In the genomic region with DNA sequence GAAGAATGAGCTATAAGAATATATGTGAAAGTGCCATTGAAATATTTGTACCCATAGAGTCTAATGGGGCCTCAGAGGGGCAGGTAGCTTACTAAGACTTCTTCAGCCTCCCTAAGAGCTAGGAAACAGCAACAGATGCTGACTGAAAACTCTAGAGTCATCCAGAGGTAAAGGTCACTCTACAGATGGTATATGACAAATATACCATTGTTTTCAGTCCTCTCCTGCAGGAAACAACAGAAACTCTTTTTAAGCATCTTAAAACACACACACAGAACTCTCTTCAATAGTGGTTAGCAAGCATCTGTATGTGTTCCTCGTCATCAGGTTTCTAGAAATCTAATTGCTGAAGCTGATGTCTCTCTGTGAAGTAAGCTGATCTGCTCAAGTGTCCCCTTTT, we compare ENCODE assay signal across 17 cellular contexts.
DNase-seq lines count a peak whose midpoint lies in the region; ATAC-seq and TF ChIP-seq lines count a peak whose summit lies in the region.
"Had no signal": no experiment of that assay in that cellular context is flagged by ENCODE, and none has a peak within 500 bp of the region (broad histone marks: within the 10 kb centered on the region; RNA-seq: fewer than 3 reads in every experiment).

No MANE protein-coding gene starts in this region.

- H2AFZ ChIP-seq in OCI-LY3 (ENCODE audit: low read depth, low read length) = no peak overlapping the region

- no peaks in the 10 kb centered on the region for H3K27me3 ChIP-seq in CD4-positive, CD25-positive, alpha-beta regulatory T cell (ENCODE audit: control insufficient read depth, insufficient read depth, low read length)
- H3K27me3 ChIP-seq in OCI-LY3 (ENCODE audit: low read depth, low read length) = no peaks in the 10 kb centered on the region
- H3K27me3 ChIP-seq: Peyer's patch had no signal

- no peaks in the 10 kb centered on the region for H4K20me1 ChIP-seq in OCI-LY3 (ENCODE audit: insufficient read depth, low read length)

- H3K4me3 Mint-ChIP-seq in CD4-positive, CD25-positive, alpha-beta regulatory T cell = no peak overlapping the region
- no peak overlapping the region for H3K4me3 Mint-ChIP-seq in nephron progenitor cell

- H3K36me3 Mint-ChIP-seq in CD4-positive, CD25-positive, alpha-beta regulatory T cell = peaks cover 6% of the 10 kb centered on the region
- H3K36me3 Mint-ChIP-seq in nephron progenitor cell (ENCODE audit: low read depth) = no peaks in the 10 kb centered on the region

- peaks cover 15% of the 10 kb centered on the region for H3K4me1 ChIP-seq in CD4-positive, CD25-positive, alpha-beta regulatory T cell (ENCODE audit: control insufficient read depth, insufficient read depth, low read length, poor library complexity, severe bottlenecking)
- peaks cover 64% of the 10 kb centered on the region for H3K4me1 ChIP-seq in OCI-LY3 (ENCODE audit: low read length)
- H3K4me1 ChIP-seq: Peyer's patch had no signal

- peak overlapping the region; percentile 5; the same call in 1 of the 2 replicates for H3K9ac ChIP-seq in OCI-LY3 (ENCODE audit: low read length)

- H3K27me3 Mint-ChIP-seq in CD4-positive, CD25-positive, alpha-beta regulatory T cell = no peaks in the 10 kb centered on the region
- H3K27me3 Mint-ChIP-seq in nephron progenitor cell (ENCODE audit: low read depth, poor library complexity) = peaks cover 20% of the 10 kb centered on the region

- no peak overlapping the region for H3K4me3 ChIP-seq in CD4-positive, CD25-positive, alpha-beta regulatory T cell (ENCODE audit: low read depth, low read length)
- H3K4me3 ChIP-seq in OCI-LY3 (ENCODE audit: low read length) = no peak overlapping the region
- H3K4me3 ChIP-seq: Peyer's patch had no signal

- no peaks in the 10 kb centered on the region for H3K79me2 ChIP-seq in OCI-LY3 (ENCODE audit: low read length)

- H3K27ac Mint-ChIP-seq in CD4-positive, CD25-positive, alpha-beta regulatory T cell = peak overlapping the region in 2 of 3 donors; percentile 51 to 75
- H3K27ac Mint-ChIP-seq in nephron progenitor cell = peak overlapping the region; percentile 30

- H3K4me2 ChIP-seq in OCI-LY3 (ENCODE audit: low read length) = peak overlapping the region; percentile 61

- peaks cover 19 to 66% (median 24%) of the 10 kb centered on the region in 4 donors for H3K4me1 Mint-ChIP-seq in CD4-positive, CD25-positive, alpha-beta regulatory T cell
- H3K4me1 Mint-ChIP-seq in nephron progenitor cell = peaks cover 52% of the 10 kb centered on the region

- no peak overlapping the region for H3K27ac ChIP-seq in CD4-positive, CD25-positive, alpha-beta regulatory T cell (ENCODE audit: insufficient read depth, low read length, poor library complexity, severe bottlenecking)
- peak overlapping the region; percentile 72 for H3K27ac ChIP-seq in OCI-LY3 (ENCODE audit: low read length)
- H3K27ac ChIP-seq: Peyer's patch had no signal

- H3K36me3 ChIP-seq in CD4-positive, CD25-positive, alpha-beta regulatory T cell (ENCODE audit: control insufficient read depth, insufficient read depth, low read length) = no peaks in the 10 kb centered on the region
- H3K36me3 ChIP-seq in OCI-LY3 (replicated peaks; ENCODE audit: low read depth, low read length) = no peaks in the 10 kb centered on the region
- H3K36me3 ChIP-seq: Peyer's patch had no signal

- no peak for DNase-seq in CD4-positive, CD25-positive, alpha-beta regulatory T cell
- peak; percentile 76 for DNase-seq in COLO829 (ENCODE audit: low spot score)
- DNase-seq in nephron progenitor cell = no peak
- DNase-seq in T-helper 9 cell = no peak
- DNase-seq in amniotic stem cell (lab: John Stamatoyannopoulos, UW) = no peak
- no peak for DNase-seq in 8988T
- DNase-seq: ACHN, COR-L47, DMS 273 treated with DMSO at 0.1 percent for 48 hours, KBM-7, NCI-H1105, NCI-H146, NCI-H2029 treated with DMSO at 0.1 percent for 48 hours, NCI-H524 treated with DMSO at 0.1 percent for 48 hours, Peyer's patch had no signal

- H3K9me3 Mint-ChIP-seq in CD4-positive, CD25-positive, alpha-beta regulatory T cell = no peaks in the 10 kb centered on the region
- H3K9me3 Mint-ChIP-seq in nephron progenitor cell = peaks cover 8% of the 10 kb centered on the region

- no peaks in the 10 kb centered on the region for H3K9me3 ChIP-seq in CD4-positive, CD25-positive, alpha-beta regulatory T cell (ENCODE audit: control insufficient read depth in 2 of 2, low read length in 2 of 2)
- no peaks in the 10 kb centered on the region for H3K9me3 ChIP-seq in OCI-LY3 (ENCODE audit: insufficient read depth, low read length)
- H3K9me3 ChIP-seq: Peyer's patch had no signal

- no peak for ATAC-seq in CD4-positive, CD25-positive, alpha-beta regulatory T cell (ENCODE audit: low read depth in 2 of 2)
- ATAC-seq: HCT116 had no signal

- TF ChIP-seq CTCF in OCI-LY3 (IDR thresholded peaks at IDR 0.05; ENCODE audit: low read depth, low read length) (no peak), nephron progenitor cell (IDR thresholded peaks at IDR 0.05) (no peak)
